Comparison of ENCODE assay signal across 18 cellular contexts in the genomic region with DNA sequence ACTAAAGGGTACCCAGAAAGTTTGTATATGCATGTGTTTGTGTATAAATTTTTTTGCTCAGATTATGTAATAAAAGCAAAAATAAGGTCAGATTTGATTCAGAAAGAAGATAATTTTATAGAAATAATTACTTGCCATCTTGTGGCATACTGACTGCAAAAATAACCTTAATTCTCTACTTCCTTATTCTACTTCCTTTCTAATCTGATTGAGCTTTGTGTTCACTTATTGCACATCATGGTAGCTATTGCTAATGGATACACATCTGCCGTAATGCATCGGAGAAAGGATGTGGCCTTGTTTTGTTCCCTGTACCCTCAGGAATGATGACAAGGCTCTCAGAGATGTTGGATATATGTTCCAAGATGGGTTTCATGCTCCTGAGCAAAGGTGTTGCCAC.
"Had no signal": no experiment of that assay in that cellular context is flagged by ENCODE, and none has a peak within 500 bp of the region (broad histone marks: within the 10 kb centered on the region; RNA-seq: fewer than 3 reads in every experiment).

No MANE protein-coding gene starts in this region.

- H3K4me1 ChIP-seq: neural progenitor cell, thyroid gland had no signal

- H3K9me3 Mint-ChIP-seq: activated CD4-positive, alpha-beta memory T cell treated with anti-CD3 and anti-CD28 coated beads, Interleukin-2, amount 10 ng/mL, durations not matched to agents 7 days and 5 days; naive thymus-derived CD4-positive, alpha-beta T cell; neural progenitor cell; WTC11 had no signal

- H3K27ac ChIP-seq: neural progenitor cell, thyroid gland had no signal

- H3K27me3 Mint-ChIP-seq: progenitor cell of endocrine pancreas had no signal

- H3K4me3 Mint-ChIP-seq: activated CD4-positive, alpha-beta memory T cell treated with anti-CD3 and anti-CD28 coated beads, Interleukin-2, amount 10 ng/mL, durations not matched to agents 7 days and 5 days; activated CD8-positive, alpha-beta memory T cell treated with anti-CD3 and anti-CD28 coated beads, Interleukin-2, amount 10 ng/mL, durations not matched to agents 7 days and 5 days; activated naive CD8-positive, alpha-beta T cell; naive thymus-derived CD4-positive, alpha-beta T cell; neural progenitor cell; WTC11 had no signal

- H3K9me3 ChIP-seq: mucosa of descending colon, thyroid gland had no signal

- H3K4me1 Mint-ChIP-seq: activated CD4-positive, alpha-beta memory T cell treated with anti-CD3 and anti-CD28 coated beads, Interleukin-2, amount 10 ng/mL, durations not matched to agents 7 days and 5 days; activated CD8-positive, alpha-beta memory T cell treated with anti-CD3 and anti-CD28 coated beads, Interleukin-2, amount 10 ng/mL, durations not matched to agents 7 days and 5 days; naive thymus-derived CD4-positive, alpha-beta T cell; neural progenitor cell; WTC11 had no signal

- ATAC-seq: activated CD8-positive, alpha-beta memory T cell treated with anti-CD3 and anti-CD28 coated beads, Interleukin-2, amount 10 ng/mL, durations not matched to agents 7 days and 5 days; left lobe of liver; mucosa of descending colon; naive thymus-derived CD4-positive, alpha-beta T cell; WTC11 had no signal

- H3K4me3 ChIP-seq: mucosa of descending colon, neural progenitor cell, thyroid gland had no signal

- FAIRE-seq: bronchial epithelial cell, frontal cortex had no signal

- H3K36me3 ChIP-seq: neural progenitor cell, thyroid gland had no signal

- DNase-seq: activated CD4-positive, alpha-beta memory T cell treated with anti-CD3 and anti-CD28 coated beads, Interleukin-2, amount 10 ng/mL, durations not matched to agents 7 days and 5 days; activated CD4-positive, alpha-beta T cell treated with anti-CD3 and anti-CD28 coated beads for 4 hours; activated CD8-positive, alpha-beta memory T cell treated with anti-CD3 and anti-CD28 coated beads, Interleukin-2, amount 10 ng/mL, durations not matched to agents 7 days and 5 days; effector CD4-positive, alpha-beta T cell; head of caudate nucleus; kidney; mammary epithelial cell; mucosa of descending colon; naive thymus-derived CD4-positive, alpha-beta T cell; stimulated activated naive CD4-positive, alpha-beta T cell treated with Interleukin-2 at 50 U/mL for 16 hours; thyroid gland had no signal

- H3K27ac Mint-ChIP-seq: activated CD4-positive, alpha-beta memory T cell treated with anti-CD3 and anti-CD28 coated beads, Interleukin-2, amount 10 ng/mL, durations not matched to agents 7 days and 5 days; activated CD8-positive, alpha-beta memory T cell treated with anti-CD3 and anti-CD28 coated beads, Interleukin-2, amount 10 ng/mL, durations not matched to agents 7 days and 5 days; activated naive CD8-positive, alpha-beta T cell; naive thymus-derived CD4-positive, alpha-beta T cell; neural progenitor cell; progenitor cell of endocrine pancreas; WTC11 had no signal

- H3K27me3 ChIP-seq: neural progenitor cell, thyroid gland had no signal

- H3K36me3 Mint-ChIP-seq: activated CD8-positive, alpha-beta memory T cell treated with anti-CD3 and anti-CD28 coated beads, Interleukin-2, amount 10 ng/mL, durations not matched to agents 7 days and 5 days; neural progenitor cell; WTC11 had no signal
